ENCODE assay signal across 8 cellular contexts in genomic region chr1:36323636-36324321, GRCh38. TPM values are rescaled to one million over a fixed set of nuclear protein-coding genes. Genes with fewer than 3 reads are reported as not detected.
DNase-seq lines count a peak whose midpoint lies in the region; TF ChIP-seq lines count a peak whose summit lies in the region.

EVA1B (minus strand) TSS chr1:36323645; CDS start chr1:36323037, 608 bp downstream.

- H3K4me1 ChIP-seq in mesendoderm (ENCODE audit: control insufficient read depth, low read depth, low read length): peaks cover 7% of the 10 kb centered on the region
- peaks cover 47% of the 10 kb centered on the region for H3K4me1 ChIP-seq in suprapubic skin

- no peaks in the 10 kb centered on the region for H3K79me1 ChIP-seq in mesendoderm (ENCODE audit: low read length)

- H3K36me3 ChIP-seq in mesendoderm (ENCODE audit: control insufficient read depth, insufficient read depth, low read length) (no peaks in the 10 kb centered on the region), suprapubic skin (no peaks in the 10 kb centered on the region)

- H2BK5ac ChIP-seq in mesendoderm (ENCODE audit: low read length): no peak within 1 kb of the TSS

- no CpG with 5 or more reads among the region's 35 CpGs for WGBS in mesendoderm (ENCODE audit: extremely low coverage, insufficient coverage, low lambda C conversion rate)
- WGBS in suprapubic skin: 2% methylated on average over 20 of the region's 35 CpGs

- H3K27ac ChIP-seq in mesendoderm (ENCODE audit: low read depth, low read length) (peak within 1 kb of the TSS; percentile 76), suprapubic skin (peak within 1 kb of the TSS; percentile 85)

- H4K8ac ChIP-seq in mesendoderm (ENCODE audit: low read depth, low read length): peak within 1 kb of the TSS; percentile 17

- H3K4me3 ChIP-seq in mesendoderm (ENCODE audit: low read length): peak within 1 kb of the TSS; percentile 40
- H3K4me3 ChIP-seq in suprapubic skin: peak within 1 kb of the TSS; percentile 79

- H3K27me3 ChIP-seq in mesendoderm (ENCODE audit: insufficient read depth, low read length, poor library complexity): no peaks in the 10 kb centered on the region
- H3K27me3 ChIP-seq in suprapubic skin: no peaks in the 10 kb centered on the region

- peak within 1 kb of the TSS; percentile 82 for H3K56ac ChIP-seq in mesendoderm (ENCODE audit: low read length)

- H3K4me1 Mint-ChIP-seq in endothelial cell (ENCODE audit: unreplicated experiment): peaks cover 18% of the 10 kb centered on the region

- peak within 1 kb of the TSS; percentile 11 for H3K23ac ChIP-seq in mesendoderm (ENCODE audit: low read length)

- no peak within 1 kb of the TSS for H4K5ac ChIP-seq in mesendoderm (ENCODE audit: low read length)

- peak within 1 kb of the TSS; percentile 88 for H3K4me3 Mint-ChIP-seq in endothelial cell (ENCODE audit: unreplicated experiment)

- no peak for TF ChIP-seq CTCF in endothelial cell (IDR thresholded peaks at IDR 0.05; ENCODE audit: unreplicated experiment)
- TF ChIP-seq CTCF in suprapubic skin (IDR thresholded peaks at IDR 0.05): no peak

- no peak for TF ChIP-seq POLR2A in suprapubic skin (IDR thresholded peaks at IDR 0.05)

- peaks cover 12% of the 10 kb centered on the region for H3K27me3 Mint-ChIP-seq in endothelial cell (ENCODE audit: unreplicated experiment)

- H3K79me2 ChIP-seq in mesendoderm (ENCODE audit: control insufficient read depth, insufficient read depth, low read length): no peaks in the 10 kb centered on the region

- no peaks in the 10 kb centered on the region for H3K9me3 ChIP-seq in suprapubic skin

- H2BK15ac ChIP-seq in mesendoderm (replicated peaks; ENCODE audit: low read depth): no peak within 1 kb of the TSS

- peak within 1 kb of the TSS; percentile 94 for H3K18ac ChIP-seq in mesendoderm (ENCODE audit: low read length)

- no peak within 1 kb of the TSS for H2BK120ac ChIP-seq in mesendoderm (ENCODE audit: low read depth, low read length)

- peak within 1 kb of the TSS; percentile 75 for H3K27ac Mint-ChIP-seq in endothelial cell (ENCODE audit: unreplicated experiment)

- no peak within 1 kb of the TSS for H2AK5ac ChIP-seq in mesendoderm (ENCODE audit: low read length)

- no peaks in the 10 kb centered on the region for H3K9me3 Mint-ChIP-seq in endothelial cell (ENCODE audit: unreplicated experiment)

- no peak for TF ChIP-seq EP300 in suprapubic skin (IDR thresholded peaks at IDR 0.05)

- peak; percentile 77 for DNase-seq in activated CD8-positive, alpha-beta memory T cell treated with anti-CD3 and anti-CD28 coated beads for 24 hours
- DNase-seq in activated CD8-positive, alpha-beta memory T cell treated with anti-CD3 and anti-CD28 coated beads, Interleukin-2, amount 50 U/mL, for 4 hours: no peak
- peak; percentile 64 for DNase-seq in LoVo (ENCODE audit: low spot score)
- DNase-seq in activated CD4-positive, CD25-positive, alpha-beta regulatory T cell treated with anti-CD3 and anti-CD28 coated beads, Interleukin-2, amount 50 U/mL, for 72 hours: peak; percentile 62
- DNase-seq in endothelial cell (ENCODE audit: low spot score): peak; percentile 79
- peak; percentile 87 for DNase-seq in mesendoderm
- peak in 1 of 2 donors; percentile 89 for DNase-seq in suprapubic skin (ENCODE audit: low spot score in 2 of 2)
- no peak for DNase-seq in NCI-H446 treated with DMSO at 0.1 percent for 48 hours (lab: John Stamatoyannopoulos, UW)

- H3K4me2 ChIP-seq in mesendoderm (ENCODE audit: low read length): peak within 1 kb of the TSS; percentile 79

- peaks cover 12% of the 10 kb centered on the region for H3K36me3 Mint-ChIP-seq in endothelial cell (ENCODE audit: low read depth, unreplicated experiment)

- H3K9ac ChIP-seq in mesendoderm (ENCODE audit: low read length): peak within 1 kb of the TSS; percentile 84

- peak within 1 kb of the TSS; percentile 67 for H3K4ac ChIP-seq in mesendoderm (ENCODE audit: low read depth, low read length)

RNA-seq across cellular contexts. Expression of gene EVA1B, which starts in this region (rescaled TPM):
- 87.9 TPM for total RNA-seq in endothelial cell (ENCODE audit: unreplicated experiment)
- 8.1 TPM for polyA plus RNA-seq in mesendoderm (2013, experiment 1 of 2)
- 7.6 TPM for polyA plus RNA-seq in mesendoderm (2013, experiment 2 of 2)
- total RNA-seq in suprapubic skin: 10 to 100 TPM; 13.3 to 28.0 (median 19.2) TPM

Comparison
In these comparisons a context has a peak if more than half of its experiments do, and no peak if none do; other contexts are left out.
1. DNase-seq: peak in activated CD8-positive, alpha-beta memory T cell treated with anti-CD3 and anti-CD28 coated beads for 24 hours (single experiment), LoVo (single experiment), activated CD4-positive, CD25-positive, alpha-beta regulatory T cell treated with anti-CD3 and anti-CD28 coated beads, Interleukin-2, amount 50 U/mL, for 72 hours (single experiment), endothelial cell (single experiment) and mesendoderm (single experiment); none in activated CD8-positive, alpha-beta memory T cell treated with anti-CD3 and anti-CD28 coated beads, Interleukin-2, amount 50 U/mL, for 4 hours (single experiment) and NCI-H446 treated with DMSO at 0.1 percent for 48 hours (single experiment).